8 cellular contexts compared by ENCODE assay signal in genomic region chr4:31045724-31046318, GRCh38.
A peak's percentile ranks its signal among the peaks of the same experiment; 100 is the strongest.
DNase-seq lines count a peak whose midpoint lies in the region; ATAC-seq and TF ChIP-seq lines count a peak whose summit lies in the region.

No MANE protein-coding gene starts in this region.

- no TSS peak for BruUV-seq in OCI-LY7 (replicated peaks; lab: Mats Ljungman, UMichigan)

- DNase-seq in cardiac muscle cell (ENCODE audit: low read depth in 1 of 2, low spot score in 1 of 2) = peak; percentile 13 to 33
- no peak for DNase-seq in Right ventricle myocardium inferior (ENCODE audit: missing footprints)
- DNase-seq in OCI-LY7 (ENCODE audit: low spot score) = peak; percentile 31
- peak; percentile 13 for DNase-seq in fibroblast of villous mesenchyme (ENCODE audit: low read depth)
- DNase-seq in upper lobe of right lung = no peak
- no peak for DNase-seq in ovary
- no peak for DNase-seq in NCI-H187 treated with DMSO at 0.1 percent for 48 hours (lab: John Stamatoyannopoulos, UW)
- DNase-seq in activated T-helper 2 cell treated with anti-CD3 and anti-CD28 coated beads, Interferon-gamma antibody, Interleukin-2, Interleukin-4, amounts not matched to agents 10 μg/mL and 5 μg/mL and 100 μg/mL, durations not matched to agents 14 hours and 24 hours and 36 hours (ENCODE audit: low spot score) = no peak

- H3K27ac Mint-ChIP-seq in activated T-helper 2 cell treated with anti-CD3 and anti-CD28 coated beads, Interferon-gamma antibody, Interleukin-2, Interleukin-4, amounts not matched to agents 10 μg/mL and 5 μg/mL and 100 μg/mL, durations not matched to agents 14 hours and 24 hours and 36 hours = no peak overlapping the region

- POLR2A ChIA-PET in OCI-LY7 (lab: Charles Lee) = interaction anchor here (0.7 to 1.3 kb wide), 2 partner anchors 19 to 133 kb away, joined by 3 read pairs; no protein-coding TSS in a partner anchor

- H4K20me1 ChIP-seq in OCI-LY7 (ENCODE audit: insufficient read depth, low read length) = no peaks in the 10 kb centered on the region

- no peak overlapping the region for H3K4me3 Mint-ChIP-seq in activated T-helper 2 cell treated with anti-CD3 and anti-CD28 coated beads, Interferon-gamma antibody, Interleukin-2, Interleukin-4, amounts not matched to agents 10 μg/mL and 5 μg/mL and 100 μg/mL, durations not matched to agents 14 hours and 24 hours and 36 hours (ENCODE audit: low read depth)

- H3K4me1 ChIP-seq in cardiac muscle cell (ENCODE audit: low read depth) = peaks cover 24% of the 10 kb centered on the region
- no peaks in the 10 kb centered on the region for H3K4me1 ChIP-seq in OCI-LY7 (ENCODE audit: insufficient read depth, low read length, poor library complexity, severe bottlenecking)
- H3K4me1 ChIP-seq in upper lobe of right lung = no peaks in the 10 kb centered on the region
- H3K4me1 ChIP-seq in ovary (ENCODE audit: insufficient read depth) = no peaks in the 10 kb centered on the region

- TF ChIP-seq POLR2A in ovary (IDR thresholded peaks at IDR 0.05) = no peak

- no peaks in the 10 kb centered on the region for H3K36me3 Mint-ChIP-seq in activated T-helper 2 cell treated with anti-CD3 and anti-CD28 coated beads, Interferon-gamma antibody, Interleukin-2, Interleukin-4, amounts not matched to agents 10 μg/mL and 5 μg/mL and 100 μg/mL, durations not matched to agents 14 hours and 24 hours and 36 hours (ENCODE audit: low read depth)

- ATAC-seq in Right ventricle myocardium inferior = no peak
- peak; percentile 34 for ATAC-seq in upper lobe of right lung

- H3K4me3 ChIP-seq in cardiac muscle cell (no peak overlapping the region), OCI-LY7 (ENCODE audit: low read depth, low read length, poor library complexity, severe bottlenecking) (no peak overlapping the region), fibroblast of villous mesenchyme (ENCODE audit: low read depth, low read length) (no peak overlapping the region), upper lobe of right lung (no peak overlapping the region), ovary (no peak overlapping the region)

- CTCF ChIA-PET in OCI-LY7 (lab: Charles Lee; ENCODE audit: unreplicated experiment) = no interaction called here

- no peaks in the 10 kb centered on the region for H3K9me2 ChIP-seq in OCI-LY7 (ENCODE audit: insufficient read depth, low read length)

- no peak overlapping the region for H3K27ac ChIP-seq in cardiac muscle cell
- no peak overlapping the region for H3K27ac ChIP-seq in OCI-LY7 (ENCODE audit: low read depth, low read length, poor library complexity, severe bottlenecking)
- H3K27ac ChIP-seq in upper lobe of right lung = no peak overlapping the region
- H3K27ac ChIP-seq in ovary = no peak overlapping the region

- no peak for TF ChIP-seq EP300 in ovary (IDR thresholded peaks at IDR 0.05)

- H3K4me2 ChIP-seq in OCI-LY7 (ENCODE audit: low read length) = no peak overlapping the region

- intact Hi-C loops in Right ventricle myocardium inferior (cut with DNase I) (no loop called here), OCI-LY7 (cut with micrococcal nuclease; ENCODE audit: unreplicated experiment) (no loop called here), upper lobe of right lung (cut with DNase I) (no loop called here), ovary (cut with DNase I) (no loop called here)
- intact Hi-C loops in activated T-helper 2 cell treated with anti-CD3 and anti-CD28 coated beads, Interferon-gamma antibody, Interleukin-2, Interleukin-4, amounts not matched to agents 10 μg/mL and 5 μg/mL and 100 μg/mL, durations not matched to agents 14 hours and 24 hours and 36 hours (cut with micrococcal nuclease) = no loop called here

- H3K27me3 ChIP-seq in cardiac muscle cell (no peaks in the 10 kb centered on the region), upper lobe of right lung (no peaks in the 10 kb centered on the region), ovary (no peaks in the 10 kb centered on the region)

- H3K4me1 Mint-ChIP-seq in activated T-helper 2 cell treated with anti-CD3 and anti-CD28 coated beads, Interferon-gamma antibody, Interleukin-2, Interleukin-4, amounts not matched to agents 10 μg/mL and 5 μg/mL and 100 μg/mL, durations not matched to agents 14 hours and 24 hours and 36 hours (ENCODE audit: low read depth) = no peaks in the 10 kb centered on the region

- TF ChIP-seq CTCF in cardiac muscle cell (IDR thresholded peaks at IDR 0.05; ENCODE audit: low read depth, low read length) (peak; percentile 54), OCI-LY7 (conservative IDR thresholded peaks at IDR 0.05; ENCODE audit: low read length) (peak; percentile 84), fibroblast of villous mesenchyme (IDR thresholded peaks at IDR 0.05; ENCODE audit: insufficient read depth, low read depth, low read length) (peak; percentile 47), upper lobe of right lung (IDR thresholded peaks at IDR 0.05) (peak; percentile 44), ovary (IDR thresholded peaks at IDR 0.05) (no peak)

- H2AFZ ChIP-seq in OCI-LY7 (ENCODE audit: low read length) = no peak overlapping the region

- H3K79me2 ChIP-seq in OCI-LY7 (ENCODE audit: insufficient read depth, low read depth, low read length) = no peaks in the 10 kb centered on the region

- H3K9me3 ChIP-seq in cardiac muscle cell (ENCODE audit: low read depth) (no peaks in the 10 kb centered on the region), OCI-LY7 (ENCODE audit: low read length) (no peaks in the 10 kb centered on the region), upper lobe of right lung (no peaks in the 10 kb centered on the region), ovary (no peaks in the 10 kb centered on the region)

- no peaks in the 10 kb centered on the region for H3K27me3 Mint-ChIP-seq in activated T-helper 2 cell treated with anti-CD3 and anti-CD28 coated beads, Interferon-gamma antibody, Interleukin-2, Interleukin-4, amounts not matched to agents 10 μg/mL and 5 μg/mL and 100 μg/mL, durations not matched to agents 14 hours and 24 hours and 36 hours (ENCODE audit: low read depth)

- H3K9me3 Mint-ChIP-seq in activated T-helper 2 cell treated with anti-CD3 and anti-CD28 coated beads, Interferon-gamma antibody, Interleukin-2, Interleukin-4, amounts not matched to agents 10 μg/mL and 5 μg/mL and 100 μg/mL, durations not matched to agents 14 hours and 24 hours and 36 hours = peaks cover 4% of the 10 kb centered on the region

- 59 to 65% (median 60%) methylated on average over 2 of the region's 2 CpGs for WGBS in ovary, 3 donors

- H3K36me3 ChIP-seq in cardiac muscle cell (no peaks in the 10 kb centered on the region), OCI-LY7 (ENCODE audit: insufficient read depth, low read length) (no peaks in the 10 kb centered on the region), upper lobe of right lung (no peaks in the 10 kb centered on the region), ovary (no peaks in the 10 kb centered on the region)

Comparison
In these comparisons a context has a peak if more than half of its experiments do, and no peak if none do; other contexts are left out.
1. DNase-seq: peak in cardiac muscle cell (2 of 2), OCI-LY7 (single experiment) and fibroblast of villous mesenchyme (single experiment); none in Right ventricle myocardium inferior (single experiment), upper lobe of right lung (single experiment), ovary (0 of 5), NCI-H187 treated with DMSO at 0.1 percent for 48 hours (single experiment) and activated T-helper 2 cell treated with anti-CD3 and anti-CD28 coated beads, Interferon-gamma antibody, Interleukin-2, Interleukin-4, amounts not matched to agents 10 μg/mL and 5 μg/mL and 100 μg/mL, durations not matched to agents 14 hours and 24 hours and 36 hours (single experiment).
2. CTCF ChIP-seq: peak in cardiac muscle cell (single experiment), OCI-LY7 (single experiment), fibroblast of villous mesenchyme (single experiment) and upper lobe of right lung (single experiment); none in ovary (0 of 3).